17 cellular contexts compared by ENCODE assay signal in genomic region chr4:139314047-139314800, GRCh38. TPM values are rescaled to one million over a fixed set of nuclear protein-coding genes. Genes with fewer than 3 reads are reported as not detected.
DNase-seq lines count a peak whose midpoint lies in the region; ATAC-seq and TF ChIP-seq lines count a peak whose summit lies in the region.
"Had no signal": no experiment of that assay in that cellular context is flagged by ENCODE, and none has a peak within 500 bp of the region (broad histone marks: within the 10 kb centered on the region; RNA-seq: fewer than 3 reads in every experiment).

No MANE protein-coding gene starts in this region.

- H3K4me3 ChIP-seq in OCI-LY1 (ENCODE audit: low read depth, low read length, poor library complexity, severe bottlenecking), result peak overlapping the region; percentile 32
- H3K4me3 ChIP-seq in neuronal stem cell (ENCODE audit: low read length in 2 of 2), result no peak overlapping the region
- H3K4me3 ChIP-seq: dorsolateral prefrontal cortex, HAP-1, SJSA1 had no signal

- TF ChIP-seq CTCF in OCI-LY1 (IDR thresholded peaks at IDR 0.05; ENCODE audit: low read length), result no peak

- H2AFZ ChIP-seq in OCI-LY1 (ENCODE audit: low read length) (no peak overlapping the region), neuronal stem cell (ENCODE audit: low read length) (no peak overlapping the region)

- peaks cover 99% of the 10 kb centered on the region for H3K79me2 ChIP-seq in OCI-LY1 (ENCODE audit: insufficient read depth, low read length)

- H3K27ac ChIP-seq in OCI-LY1 (ENCODE audit: low read depth, low read length, poor library complexity, severe bottlenecking) (peak overlapping the region; percentile 89), neuronal stem cell (replicated peaks; ENCODE audit: low read length) (no peak overlapping the region)
- H3K27ac ChIP-seq: dorsolateral prefrontal cortex, SJSA1 had no signal

- H4K8ac ChIP-seq in neuronal stem cell (ENCODE audit: low read depth, low read length), result no peak overlapping the region

- H3K18ac ChIP-seq in neuronal stem cell (ENCODE audit: low read length), result no peak overlapping the region

- no peak overlapping the region for H3K23ac ChIP-seq in neuronal stem cell (ENCODE audit: low read depth, low read length, poor library complexity)

- ATAC-seq in activated T-cell treated with anti-CD3 and anti-CD28 coated beads, Interleukin-2, amount 50 U/mL, for 4 hours, result no peak
- ATAC-seq in central memory CD8-positive, alpha-beta T cell (replicated peaks; ENCODE audit: extremely low read depth, poor library complexity, severe bottlenecking), result peak; percentile 87
- no peak for ATAC-seq in HG03159 (IDR thresholded peaks at IDR 0.05; ENCODE audit: unreplicated experiment)
- ATAC-seq in HG02610 (IDR thresholded peaks at IDR 0.05; ENCODE audit: unreplicated experiment), result no peak
- ATAC-seq: sciatic nerve had no signal

- H3K36me3 ChIP-seq in OCI-LY1 (ENCODE audit: insufficient read depth, low read length) (peaks cover 54% of the 10 kb centered on the region), neuronal stem cell (replicated peaks in 1 of 2; ENCODE audit: control insufficient read depth in 2 of 2, insufficient read depth in 2 of 2, low read length in 2 of 2) (peaks cover 0 to 38% of the 10 kb centered on the region in 2 donors)
- H3K36me3 ChIP-seq: HAP-1 had no signal

- peak overlapping the region; percentile 90 for H3K27ac Mint-ChIP-seq in central memory CD8-positive, alpha-beta T cell (ENCODE audit: low read depth)

- H3K4me3 Mint-ChIP-seq in activated T-cell treated with anti-CD3 and anti-CD28 coated beads, Interleukin-2, amount 50 U/mL, for 4 hours, result peak overlapping the region; percentile 59
- peak overlapping the region; percentile 15 for H3K4me3 Mint-ChIP-seq in central memory CD8-positive, alpha-beta T cell
- H3K4me3 Mint-ChIP-seq: neural crest cell had no signal

- peaks cover 72% of the 10 kb centered on the region for H3K4me1 Mint-ChIP-seq in activated T-cell treated with anti-CD3 and anti-CD28 coated beads, Interleukin-2, amount 50 U/mL, for 4 hours (ENCODE audit: low read depth)
- peaks cover 60% of the 10 kb centered on the region for H3K4me1 Mint-ChIP-seq in central memory CD8-positive, alpha-beta T cell

- H3F3A ChIP-seq in OCI-LY1 (ENCODE audit: insufficient read depth, low read length), result peaks cover 20% of the 10 kb centered on the region

- no peak overlapping the region for H2BK120ac ChIP-seq in neuronal stem cell (ENCODE audit: low read depth, low read length)

- H3K4me1 ChIP-seq in OCI-LY1 (ENCODE audit: insufficient read depth, low read length, severe bottlenecking) (peaks cover 63% of the 10 kb centered on the region), neuronal stem cell (ENCODE audit: control insufficient read depth in 2 of 2, insufficient read depth in 1 of 2, low read depth in 1 of 2, low read length in 2 of 2) (peaks cover 0 to 3% of the 10 kb centered on the region in 2 donors)
- H3K4me1 ChIP-seq: SJSA1 had no signal

- no peaks in the 10 kb centered on the region for H4K20me1 ChIP-seq in OCI-LY1 (ENCODE audit: insufficient read depth, low read length)

- H3K27me3 ChIP-seq in OCI-LY1 (ENCODE audit: insufficient read depth, low read length), result no peaks in the 10 kb centered on the region
- H3K27me3 ChIP-seq in neuronal stem cell (ENCODE audit: control insufficient read depth in 3 of 3, insufficient read depth in 3 of 3, low read depth in 1 of 3, low read length in 3 of 3), result no peaks in the 10 kb centered on the region
- H3K27me3 ChIP-seq: dorsolateral prefrontal cortex, SJSA1 had no signal

- H3K9me3 ChIP-seq in OCI-LY1 (ENCODE audit: low read length), result peaks cover 8% of the 10 kb centered on the region
- peaks cover 0 to 16% of the 10 kb centered on the region in 2 donors for H3K9me3 ChIP-seq in neuronal stem cell (replicated peaks in 1 of 2; ENCODE audit: control insufficient read depth in 2 of 2, insufficient read depth in 1 of 2, low read depth in 1 of 2, low read length in 2 of 2)
- H3K9me3 ChIP-seq: SJSA1 had no signal

- no peaks in the 10 kb centered on the region for H3K9me2 ChIP-seq in OCI-LY1 (ENCODE audit: low read depth, low read length)

- WGBS in neuronal stem cell (ENCODE audit: extremely low coverage in 2 of 2, insufficient read length in 2 of 2, insufficient replicate concordance in 1 of 2), 2 donors, result no CpG with 5 or more reads among the region's 4 CpGs

- peaks cover 8% of the 10 kb centered on the region for H3K79me1 ChIP-seq in neuronal stem cell (ENCODE audit: low read depth, low read length)

- H2BK5ac ChIP-seq in neuronal stem cell (ENCODE audit: low read length), result no peak overlapping the region

- peaks cover 3% of the 10 kb centered on the region for H3K36me3 Mint-ChIP-seq in activated T-cell treated with anti-CD3 and anti-CD28 coated beads, Interleukin-2, amount 50 U/mL, for 4 hours (ENCODE audit: insufficient read depth)
- peaks cover 4% of the 10 kb centered on the region for H3K36me3 Mint-ChIP-seq in central memory CD8-positive, alpha-beta T cell (ENCODE audit: insufficient read depth)

- no peaks in the 10 kb centered on the region for H3K27me3 Mint-ChIP-seq in activated T-cell treated with anti-CD3 and anti-CD28 coated beads, Interleukin-2, amount 50 U/mL, for 4 hours (ENCODE audit: low read depth)
- no peaks in the 10 kb centered on the region for H3K27me3 Mint-ChIP-seq in central memory CD8-positive, alpha-beta T cell

- H4K91ac ChIP-seq in neuronal stem cell (ENCODE audit: low read depth, low read length, poor library complexity), result no peak overlapping the region

- H2BK12ac ChIP-seq in neuronal stem cell (ENCODE audit: low read length), result no peak overlapping the region

- peak overlapping the region; percentile 1; the same call in 1 of the 2 replicates for H3K9ac ChIP-seq in OCI-LY1 (ENCODE audit: low read length)
- no peak overlapping the region for H3K9ac ChIP-seq in neuronal stem cell (ENCODE audit: low read depth, low read length, poor library complexity)

- H3K4ac ChIP-seq in neuronal stem cell (ENCODE audit: low read length), result no peak overlapping the region

- no peak overlapping the region for H2AK5ac ChIP-seq in neuronal stem cell (ENCODE audit: low read depth, low read length)

- no peak for DNase-seq in activated T-cell treated with anti-CD3 and anti-CD28 coated beads, Interleukin-2, amount 50 U/mL, for 4 hours
- no peak for DNase-seq in activated T-cell treated with anti-CD3 and anti-CD28 coated beads for 4 hours
- no peak for DNase-seq in central memory CD8-positive, alpha-beta T cell (ENCODE audit: low spot score in 2 of 2)
- DNase-seq in neuronal stem cell (ENCODE audit: low spot score), result no peak
- DNase-seq in NCI-H524 treated with DMSO at 0.1 percent for 48 hours (lab: John Stamatoyannopoulos, UW), result no peak
- DNase-seq: ACHN, Calu3, dorsolateral prefrontal cortex, Kasumi-1, NCI-H1436 had no signal

- H3K9me3 Mint-ChIP-seq in activated T-cell treated with anti-CD3 and anti-CD28 coated beads, Interleukin-2, amount 50 U/mL, for 4 hours, result no peaks in the 10 kb centered on the region
- no peaks in the 10 kb centered on the region for H3K9me3 Mint-ChIP-seq in central memory CD8-positive, alpha-beta T cell

- H3K14ac ChIP-seq in neuronal stem cell (ENCODE audit: low read length), result no peak overlapping the region

- H3K4me2 ChIP-seq in OCI-LY1 (ENCODE audit: low read length) (peak overlapping the region; percentile 46; the same call in 1 of the 2 replicates), neuronal stem cell (ENCODE audit: insufficient read depth, low read length, poor library complexity, severe bottlenecking) (peak overlapping the region; percentile 18)

- H2BK15ac ChIP-seq in neuronal stem cell (ENCODE audit: low read length), result no peak overlapping the region

RNA-seq across cellular contexts. Expression of gene NDUFC1, which starts 11.9 kb away (rescaled TPM):
- total RNA-seq in activated T-cell treated with anti-CD3 and anti-CD28 coated beads, Interleukin-2, amount 50 U/mL, for 4 hours, result 10 to 100 TPM; 46.4 to 51.9 (median 51.6) TPM
- polyA plus RNA-seq in neuronal stem cell (2013, experiment 1 of 2), result 135 TPM
- 139 TPM for polyA plus RNA-seq in neuronal stem cell (2013, experiment 2 of 2)

RNA-seq across cellular contexts. Expression of gene NAA15, which starts 12.9 kb away (rescaled TPM):
- total RNA-seq in activated T-cell treated with anti-CD3 and anti-CD28 coated beads, Interleukin-2, amount 50 U/mL, for 4 hours, result 100 to 1,000 TPM; 137 to 149 (median 144) TPM
- polyA plus RNA-seq in neuronal stem cell (2013, experiment 1 of 2), result 23.3 TPM
- polyA plus RNA-seq in neuronal stem cell (2013, experiment 2 of 2), result 24.1 TPM

RNA-seq across cellular contexts. Expression of gene MGARP, which starts 34.2 kb away (rescaled TPM):
- total RNA-seq in activated T-cell treated with anti-CD3 and anti-CD28 coated beads, Interleukin-2, amount 50 U/mL, for 4 hours, result under 1 TPM in 1 of 3 donors, not detected in 2; 0.23 TPM
- polyA plus RNA-seq in neuronal stem cell (2013, experiment 1 of 2), result 1.4 TPM
- 1.3 TPM for polyA plus RNA-seq in neuronal stem cell (2013, experiment 2 of 2)
- total RNA-seq: Calu3 had no signal
